In genomic region chr2:118015761-118016160, GRCh38 we compare ENCODE assay signal across 7 cellular contexts. TPM values are rescaled to one million over a fixed set of nuclear protein-coding genes. Genes with fewer than 3 reads are reported as not detected.
A peak's percentile ranks its signal among the peaks of the same experiment; 100 is the strongest.
DNase-seq lines count a peak whose midpoint lies in the region; ATAC-seq and TF ChIP-seq lines count a peak whose summit lies in the region.
"Not testable (repeated sequence)": the region's sequence is repeated elsewhere in the genome, so short reads cannot be mapped to it uniquely, and the experiment has no call there.

No MANE protein-coding gene starts in this region.

- H3K36me3 Mint-ChIP-seq in IgD-negative memory B cell; brain; nephron progenitor cell (ENCODE audit: low read depth): not testable (repeated sequence)

- H3K4me1 ChIP-seq in right cardiac atrium (ENCODE audit: control insufficient read depth, insufficient read depth, low read length) = not testable (repeated sequence)

- not testable (repeated sequence) for H3K27ac ChIP-seq in right cardiac atrium (ENCODE audit: low read length)

- not testable (repeated sequence) for H3K27me3 Mint-ChIP-seq in IgD-negative memory B cell
- H3K27me3 Mint-ChIP-seq in brain = peaks cover 28% of the 10 kb centered on the region
- peaks cover 28% of the 10 kb centered on the region for H3K27me3 Mint-ChIP-seq in nephron progenitor cell (ENCODE audit: low read depth, poor library complexity)

- H3K27ac Mint-ChIP-seq in IgD-negative memory B cell = peak overlapping the region; percentile 16 to 95 (median 20)
- H3K27ac Mint-ChIP-seq in brain, nephron progenitor cell: not testable (repeated sequence)

- not testable (repeated sequence) for TF ChIP-seq CTCF in brain (conservative IDR thresholded peaks at IDR 0.05); nephron progenitor cell (IDR thresholded peaks at IDR 0.05)

- intact Hi-C loops in right cardiac atrium (cut with DNase I) = not testable (repeated sequence)

- H3K4me3 Mint-ChIP-seq in IgD-negative memory B cell (peak overlapping the region in 1 of 4 donors; percentile 90), brain (peak overlapping the region; percentile 29 to 55 (median 46)), nephron progenitor cell (peak overlapping the region; percentile 51)

- ATAC-seq in right cardiac atrium = not testable (repeated sequence)

- DNase-seq in CD1c-positive myeloid dendritic cell (ENCODE audit: extremely low spot score) = peak; percentile 64
- DNase-seq in NOMO-1 treated with DMSO at 0.1 percent for 48 hours (lab: John Stamatoyannopoulos, UW; ENCODE audit: unreplicated experiment) = peak; percentile 67
- DNase-seq in SIG-M5 treated with dmso at 0.1 percent for 504 hours (lab: John Stamatoyannopoulos, UW; ENCODE audit: unreplicated experiment) = peak; percentile 49
- peak in 2 of 3 donors; percentile 23 to 59 for DNase-seq in right cardiac atrium
- DNase-seq in nephron progenitor cell = not testable (repeated sequence)

- 88% methylated on average over 10 of the region's 10 CpGs for WGBS in right cardiac atrium

- peaks cover 18 to 21% (median 20%) of the 10 kb centered on the region in 3 donors for H3K4me1 Mint-ChIP-seq in IgD-negative memory B cell
- peaks cover 27% of the 10 kb centered on the region for H3K4me1 Mint-ChIP-seq in brain
- H3K4me1 Mint-ChIP-seq in nephron progenitor cell = peaks cover 24% of the 10 kb centered on the region

- not testable (repeated sequence) for H3K9me3 ChIP-seq in right cardiac atrium (ENCODE audit: control insufficient read depth, low read length)

- not testable (repeated sequence) for H3K9me3 Mint-ChIP-seq in IgD-negative memory B cell, brain, nephron progenitor cell

- not testable (repeated sequence) for H3K4me3 ChIP-seq in right cardiac atrium (ENCODE audit: low read length)

- not testable (repeated sequence) for H3K27me3 ChIP-seq in right cardiac atrium (ENCODE audit: control insufficient read depth, insufficient read depth)

RNA-seq across cellular contexts. Expression of gene CCDC93, which starts 1.9 kb away (rescaled TPM):
- polyA plus RNA-seq in IgD-negative memory B cell = 11.7 TPM
- 6.4 TPM for polyA plus RNA-seq in brain (ENCODE audit: insufficient read depth, low read depth, low replicate concordance)
- 10 to 100 TPM; 19.7 to 36.2 (median 23.7) TPM for total RNA-seq in right cardiac atrium
- 13.9 TPM for polyA plus RNA-seq in right cardiac atrium
